ENCODE assay signal across 9 cellular contexts in genomic region chr7:91266931-91267557, GRCh38. TPM values are rescaled to one million over a fixed set of nuclear protein-coding genes. Genes with fewer than 3 reads are reported as not detected.
DNase-seq lines count a peak whose midpoint lies in the region; ATAC-seq and TF ChIP-seq lines count a peak whose summit lies in the region.
"Had no signal": no experiment of that assay in that cellular context is flagged by ENCODE, and none has a peak within 500 bp of the region (broad histone marks: within the 10 kb centered on the region; RNA-seq: fewer than 3 reads in every experiment).

No MANE protein-coding gene starts in this region.

- peak overlapping the region; percentile 72 for H3K27ac Mint-ChIP-seq in mesothelial cell of epicardium

- peaks cover 34% of the 10 kb centered on the region for H3K4me1 Mint-ChIP-seq in mesothelial cell of epicardium

- peaks cover 36% of the 10 kb centered on the region for H3K27me3 Mint-ChIP-seq in mesothelial cell of epicardium (ENCODE audit: low read depth)

- H3K4me3 Mint-ChIP-seq in mesothelial cell of epicardium: peak overlapping the region; percentile 93
- H3K4me3 Mint-ChIP-seq: activated T-cell treated with anti-CD3 and anti-CD28 coated beads, Interleukin-2, amount 50 U/mL, for 4 hours had no signal

- DNase-seq in NCI-H82 (lab: John Stamatoyannopoulos, UW) (peak; percentile 30), NCI-H82 treated with DMSO at 0.1 percent for 48 hours (lab: John Stamatoyannopoulos, UW; ENCODE audit: unreplicated experiment) (no peak), epithelial cell of proximal tubule (ENCODE audit: low read depth) (no peak), mesothelial cell of epicardium (ENCODE audit: low spot score in 2 of 2, unreplicated experiment in 2 of 2) (no peak), ureter (ENCODE audit: low spot score) (peak; percentile 42), NCI-H2196 (lab: John Stamatoyannopoulos, UW; ENCODE audit: unreplicated experiment) (no peak), cortex of kidney (lab: John Stamatoyannopoulos, UW) (no peak)
- DNase-seq: activated T-cell treated with anti-CD3 and anti-CD28 coated beads, Interleukin-2, amount 50 U/mL, for 4 hours had no signal

- no peaks in the 10 kb centered on the region for H3K36me3 Mint-ChIP-seq in mesothelial cell of epicardium

- peak overlapping the region; percentile 79 for H3K4me3 ChIP-seq in epithelial cell of proximal tubule (ENCODE audit: low read depth, low read length)

- H3K9me3 Mint-ChIP-seq in mesothelial cell of epicardium: no peaks in the 10 kb centered on the region
- H3K9me3 Mint-ChIP-seq: activated T-cell treated with anti-CD3 and anti-CD28 coated beads, Interleukin-2, amount 50 U/mL, for 4 hours had no signal

- ATAC-seq in HG03135 (IDR thresholded peaks at IDR 0.05; ENCODE audit: unreplicated experiment): no peak
- ATAC-seq: activated T-cell treated with anti-CD3 and anti-CD28 coated beads, Interleukin-2, amount 50 U/mL, for 4 hours had no signal

- TF ChIP-seq CTCF in epithelial cell of proximal tubule (conservative IDR thresholded peaks at IDR 0.05; ENCODE audit: low read depth, low read length) (no peak), mesothelial cell of epicardium (IDR thresholded peaks at IDR 0.05; ENCODE audit: unreplicated experiment) (no peak)

RNA-seq across cellular contexts. Expression of gene FZD1, which starts 2.8 kb away (rescaled TPM):
- 4.7 and 5.9 TPM in 2 replicates for total RNA-seq in epithelial cell of proximal tubule
- total RNA-seq in mesothelial cell of epicardium: 15.3 to 15.4 TPM (median 15.3 TPM) in 3 replicates
- 20.7 TPM for total RNA-seq in ureter

Comparison
In these comparisons a context has a peak if more than half of its experiments do, and no peak if none do; other contexts are left out.
1. DNase-seq: peak in NCI-H82 (single experiment) and ureter (single experiment); none in NCI-H82 treated with DMSO at 0.1 percent for 48 hours (single experiment), epithelial cell of proximal tubule (single experiment), mesothelial cell of epicardium (0 of 2), NCI-H2196 (single experiment) and cortex of kidney (single experiment).